18 cellular contexts compared by ENCODE assay signal in the genomic region with DNA sequence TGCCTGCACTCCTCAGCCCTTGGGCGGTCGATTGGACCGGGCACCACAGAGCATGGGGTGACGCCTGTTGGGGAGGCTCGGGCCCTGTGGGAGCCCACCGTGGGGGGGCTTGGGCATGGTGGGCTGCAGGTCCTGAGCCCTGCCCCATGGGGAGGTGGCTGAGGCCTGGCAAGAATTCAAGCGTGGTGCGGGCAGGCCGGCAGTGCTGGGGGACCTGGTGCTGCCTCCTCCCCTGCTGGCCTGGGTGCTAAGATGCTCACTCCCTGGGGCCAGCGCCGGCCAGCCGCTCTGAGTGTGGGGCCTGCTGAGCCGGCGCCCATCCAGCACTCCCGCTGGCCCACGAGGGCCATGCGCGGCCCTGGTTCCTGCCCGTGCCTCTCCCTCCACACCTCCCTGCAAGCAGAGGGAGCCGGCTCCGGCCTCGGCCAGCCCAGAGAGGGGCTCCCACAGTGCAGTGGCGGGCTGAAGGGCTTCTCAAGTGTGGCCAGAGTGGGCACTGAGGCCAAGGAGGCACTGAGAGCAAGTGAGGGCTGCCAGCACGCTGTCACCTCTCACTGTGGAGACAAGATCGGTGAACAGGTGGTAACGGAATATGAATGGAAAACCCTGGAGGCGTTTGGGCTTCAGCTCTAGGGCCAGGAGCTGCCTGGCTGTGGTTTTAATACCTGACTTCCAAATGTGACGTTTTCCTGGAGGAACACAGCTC. TPM values are rescaled to one million over a fixed set of nuclear protein-coding genes. Genes with fewer than 3 reads are reported as not detected.
A peak's percentile ranks its signal among the peaks of the same experiment; 100 is the strongest.
DNase-seq lines count a peak whose midpoint lies in the region; ATAC-seq, FAIRE-seq and TF ChIP-seq lines count a peak whose summit lies in the region.
"Had no signal": no experiment of that assay in that cellular context is flagged by ENCODE, and none has a peak within 500 bp of the region (broad histone marks: within the 10 kb centered on the region; RNA-seq: fewer than 3 reads in every experiment).

No MANE protein-coding gene starts in this region.

- TF ChIP-seq POLR2A in HepG2 (IDR thresholded peaks at IDR 0.05; ENCODE audit: insufficient read depth in 1 of 2, low read depth in 2 of 2, low read length in 2 of 2): no peak

- H4K20me1 ChIP-seq in HepG2 (ENCODE audit: insufficient read depth, low read length): no peaks in the 10 kb centered on the region

- H3K9me3 ChIP-seq in HEK293 (ENCODE audit: control insufficient read depth, insufficient read depth, low read depth, low read length) (no peaks in the 10 kb centered on the region), HepG2 (ENCODE audit: low read length) (no peaks in the 10 kb centered on the region), upper lobe of right lung (no peaks in the 10 kb centered on the region)

- TF ChIP-seq EP300 in HepG2 (IDR thresholded peaks at IDR 0.05; ENCODE audit: low read depth in 2 of 2, low read length in 2 of 2) (no peak), HepG2 (CRISPR knock-in tag; IDR thresholded peaks at IDR 0.05; ENCODE audit: borderline replicate concordance) (no peak)

- CTCF ChIA-PET in HEK293 (lab: Yijun Ruan, JAX): interaction anchor here (0.6 to 4.9 kb wide), 8 partner anchors 9 to 331 kb away, joined by 3 to 48 read pairs (median 3); no protein-coding TSS in a partner anchor
- CTCF ChIA-PET in HepG2 (lab: Yijun Ruan, JAX; ENCODE audit: low intra/inter-chr PET ratio, low total read pairs): no interaction called here

- no peak overlapping the region for H3K27ac ChIP-seq in HEK293 (ENCODE audit: extremely low read depth, low read depth, low read length)
- H3K27ac ChIP-seq in HepG2 (ENCODE audit: extremely low read length, insufficient read depth, low read length): no peak overlapping the region
- no peak overlapping the region for H3K27ac ChIP-seq in upper lobe of right lung

- intact Hi-C loops in HepG2 (cut with micrococcal nuclease; ENCODE audit: unreplicated experiment) (loop anchor here (5.0 kb wide), 1 partner anchor 58 kb away; no protein-coding TSS in a partner anchor), upper lobe of right lung (cut with DNase I) (no loop called here)

- in situ Hi-C loops in HepG2 (cut with HindIII; ENCODE audit: extremely low pct_ligation_motif_present, low pct_unique_long_range_greater_than_20kb): loop anchor here (5.0 kb wide), 1 partner anchor 33 kb away; no protein-coding TSS in a partner anchor

- H3K4me3 ChIP-seq in HEK293 (ENCODE audit: low read depth, low read length) (no peak overlapping the region), HepG2 (replicated peaks in 1 of 3; ENCODE audit: insufficient read depth in 1 of 3, low read depth in 2 of 3, low read length in 3 of 3) (no peak overlapping the region), upper lobe of right lung (no peak overlapping the region)

- POLR2A ChIA-PET in HEK293 (lab: Yijun Ruan, JAX) (interaction anchor here (0.6 kb wide), 1 partner anchor 835 kb away, joined by 3 read pairs; no protein-coding TSS in a partner anchor), HepG2 (lab: Yijun Ruan, JAX) (interaction anchor here (0.8 to 4.2 kb wide), 8 partner anchors 8 to 261 kb away, joined by 3 to 39 read pairs (median 12); a partner anchor contains a TSS)

- 92% methylated on average over 23 of the region's 28 CpGs for WGBS in HepG2 (ENCODE audit: low lambda C conversion rate)

- H3K27me3 ChIP-seq in HepG2 (ENCODE audit: control insufficient read depth in 1 of 2, insufficient read depth in 2 of 2, low read length in 2 of 2) (peaks cover 0 to 6% of the 10 kb centered on the region in 2 experiments; a peak in 1 of 5 replicates), upper lobe of right lung (no peaks in the 10 kb centered on the region)
- H3K27me3 ChIP-seq: BE2C had no signal

- TF ChIP-seq CTCF in HEK293 (tag by site-specific recombination; IDR thresholded peaks at IDR 0.05) (no peak), HepG2 (CRISPR knock-in tag; IDR thresholded peaks at IDR 0.05) (no peak), upper lobe of right lung (IDR thresholded peaks at IDR 0.05) (no peak)

- no peak overlapping the region for H3K9ac ChIP-seq in HepG2 (ENCODE audit: insufficient read depth, low read depth, low read length)

- no peak for FAIRE-seq in HepG2 (lab: Jason Lieb, UNC)
- FAIRE-seq: A204.1, D721Med had no signal

- no peaks in the 10 kb centered on the region for H3K79me2 ChIP-seq in HepG2 (ENCODE audit: insufficient read depth, low read length)

- ATAC-seq in esophagus mucosa (peak; percentile 23), HepG2 (no peak), upper lobe of right lung (no peak), SK-N-SH treated with all-trans-retinoic acid at 6 μM for 48 hours (no peak)

- no peak overlapping the region for H2AFZ ChIP-seq in HepG2 (ENCODE audit: low read length)

- DNase-seq in HepG2 (ENCODE audit: low spot score) (no peak), upper lobe of right lung (peak; percentile 47), A172 (ENCODE audit: low spot score) (no peak)
- DNase-seq in activated naive CD4-positive, alpha-beta T cell treated with Interleukin-2 at 50 U/mL for 16 hours: no peak
- DNase-seq: ACHN; BE2C; C1 segment of cervical spinal cord; Caco-2; CD4-positive, CD25-positive, alpha-beta regulatory T cell; GF-D8; GOT3; H9 had no signal

- BruUV-seq in HepG2 (replicated peaks; lab: Mats Ljungman, UMichigan): no TSS peak

- TF ChIP-seq RAD21 in HepG2 (CRISPR knock-in tag; IDR thresholded peaks at IDR 0.05): no peak

- H3K36me3 ChIP-seq in HEK293 (ENCODE audit: control insufficient read depth in 2 of 2, insufficient read depth in 1 of 2, low read length in 2 of 2): no peaks in the 10 kb centered on the region
- H3K36me3 ChIP-seq in HepG2 (replicated peaks in 1 of 2; ENCODE audit: control insufficient read depth in 1 of 2, insufficient read depth in 2 of 2, low read length in 2 of 2): no peaks in the 10 kb centered on the region
- no peaks in the 10 kb centered on the region for H3K36me3 ChIP-seq in upper lobe of right lung
- H3K36me3 ChIP-seq: BE2C had no signal

- H3K4me2 ChIP-seq in HepG2 (ENCODE audit: low read depth, low read length): no peak overlapping the region

- H3K4me1 ChIP-seq in HEK293 (ENCODE audit: control insufficient read depth, insufficient read depth, low read length): 0 out of 2 replicates have a peak, but pooled peaks cover 3% of the 10 kb centered on the region
- H3K4me1 ChIP-seq in HepG2 (ENCODE audit: insufficient read depth, low read length): peaks cover 34% of the 10 kb centered on the region
- H3K4me1 ChIP-seq in upper lobe of right lung: no peaks in the 10 kb centered on the region
- H3K4me1 ChIP-seq: BE2C had no signal

TF ChIP-seq in SK-N-SH treated with all-trans-retinoic acid at 6 μM for 48 hours, 23 proteins besides CTCF, POLR2A, EP300 and RAD21 (continues in another document):
- TF ChIP-seq BACH2 (CRISPR knock-in tag; IDR thresholded peaks at IDR 0.05; ENCODE audit: borderline replicate concordance): no peak

RNA-seq across cellular contexts. Expression of a gene that starts 28.5 kb away (rescaled TPM):
- total RNA-seq in esophagus mucosa (16.9 TPM), HepG2 (2016; rRNA removed; fragmentation: Illumina TruSeq; extraction: Trizol) (not detected in 2 replicates), upper lobe of right lung (14.1 TPM)
- total RNA-seq in HepG2 (2016; cell fraction: cytosol; rRNA removed; fragmentation: Illumina TruSeq; extraction: Trizol; ENCODE audit: low read depth): not detected in 2 replicates
- total RNA-seq in HepG2 (2016; cell fraction: insoluble cytoplasmic fraction; rRNA removed; fragmentation: Illumina TruSeq; extraction: Trizol): not detected in 2 replicates
- not detected in 2 replicates for total RNA-seq in HepG2 (2016; cell fraction: membrane; rRNA removed; fragmentation: Illumina TruSeq; extraction: Trizol)
- total RNA-seq in HepG2 (2016; cell fraction: nucleus; rRNA removed; fragmentation: Illumina TruSeq; extraction: Trizol): not detected in 2 replicates
- not detected in 2 replicates for polyA plus RNA-seq in HepG2 (2011; rRNA removed)
- not detected in 2 replicates for polyA plus RNA-seq in HepG2 (2011; cell fraction: cytosol; rRNA removed)
- polyA plus RNA-seq in HepG2 (2011; cell fraction: nucleus; rRNA removed): not detected in 2 replicates
- not detected in 2 replicates for polyA plus RNA-seq in HepG2 (2012)
- polyA plus RNA-seq in HepG2 (2016; cell fraction: cytosol; fragmentation: Illumina TruSeq; extraction: Trizol; ENCODE audit: low read depth): not detected in 2 replicates
- not detected in 2 replicates for polyA plus RNA-seq in HepG2 (2016; cell fraction: insoluble cytoplasmic fraction; fragmentation: Illumina TruSeq; extraction: Trizol; ENCODE audit: low read depth)
- not detected in 2 replicates for polyA plus RNA-seq in HepG2 (2016; cell fraction: membrane; fragmentation: Illumina TruSeq; extraction: Trizol; ENCODE audit: low read depth)
- polyA plus RNA-seq in HepG2 (2016; cell fraction: nucleus; fragmentation: Illumina TruSeq; extraction: Trizol; ENCODE audit: insufficient read depth, low read depth): not detected in 2 replicates
- polyA minus RNA-seq in HepG2 (2011; rRNA and poly(A)+ RNA removed; ENCODE audit: low replicate concordance): 0.36 and 9.8 TPM in 2 replicates
- polyA minus RNA-seq in HepG2 (2011; cell fraction: cytosol; rRNA and poly(A)+ RNA removed): not detected in 2 replicates
- polyA minus RNA-seq in HepG2 (2011; cell fraction: nucleus; rRNA and poly(A)+ RNA removed): not detected in 2 replicates
- total RNA-seq in A172 (2014; rRNA removed; shearing (Covaris generic)): not detected in 2 replicates
- total RNA-seq: Daoy, H9 had no signal

RNA-seq across cellular contexts. Expression of a gene that starts 29.4 kb away (rescaled TPM):
- total RNA-seq in esophagus mucosa (24.0 TPM), HepG2 (2016; rRNA removed; fragmentation: Illumina TruSeq; extraction: Trizol) (0.49 and 0.84 TPM in 2 replicates), upper lobe of right lung (24.5 TPM)
- total RNA-seq in HepG2 (2016; cell fraction: cytosol; rRNA removed; fragmentation: Illumina TruSeq; extraction: Trizol; ENCODE audit: low read depth): 0.35 and 0.51 TPM in 2 replicates
- 0.13 and 0.39 TPM in 2 replicates for total RNA-seq in HepG2 (2016; cell fraction: insoluble cytoplasmic fraction; rRNA removed; fragmentation: Illumina TruSeq; extraction: Trizol)
- 0.77 and 0.79 TPM in 2 replicates for total RNA-seq in HepG2 (2016; cell fraction: membrane; rRNA removed; fragmentation: Illumina TruSeq; extraction: Trizol)
- total RNA-seq in HepG2 (2016; cell fraction: nucleus; rRNA removed; fragmentation: Illumina TruSeq; extraction: Trizol): 0.68 and 0.97 TPM in 2 replicates
- 0.12 and 0.30 TPM in 2 replicates for polyA plus RNA-seq in HepG2 (2011; rRNA removed)
- polyA plus RNA-seq in HepG2 (2011; cell fraction: cytosol; rRNA removed): 0.24 and 0.50 TPM in 2 replicates
- polyA plus RNA-seq in HepG2 (2011; cell fraction: nucleus; rRNA removed): 0.43 TPM in 2 replicates
- 0.16 TPM in 1 of 2 replicates, not detected in the other for polyA plus RNA-seq in HepG2 (2012)
- 0.34 and 0.45 TPM in 2 replicates for polyA plus RNA-seq in HepG2 (2016; cell fraction: cytosol; fragmentation: Illumina TruSeq; extraction: Trizol; ENCODE audit: low read depth)
- polyA plus RNA-seq in HepG2 (2016; cell fraction: insoluble cytoplasmic fraction; fragmentation: Illumina TruSeq; extraction: Trizol; ENCODE audit: low read depth): 0.56 and 0.64 TPM in 2 replicates
- 0.62 and 0.69 TPM in 2 replicates for polyA plus RNA-seq in HepG2 (2016; cell fraction: membrane; fragmentation: Illumina TruSeq; extraction: Trizol; ENCODE audit: low read depth)
- polyA plus RNA-seq in HepG2 (2016; cell fraction: nucleus; fragmentation: Illumina TruSeq; extraction: Trizol; ENCODE audit: insufficient read depth, low read depth): 1.0 and 1.6 TPM in 2 replicates
- polyA minus RNA-seq in HepG2 (2011; rRNA and poly(A)+ RNA removed; ENCODE audit: low replicate concordance): 0.34 and 1.1 TPM in 2 replicates
- not detected in 2 replicates for polyA minus RNA-seq in HepG2 (2011; cell fraction: cytosol; rRNA and poly(A)+ RNA removed)
- polyA minus RNA-seq in HepG2 (2011; cell fraction: nucleus; rRNA and poly(A)+ RNA removed): not detected in 2 replicates
- total RNA-seq in A172 (2014; rRNA removed; shearing (Covaris generic)): 5.1 and 6.8 TPM in 2 replicates

Comparison
In these comparisons a context has a peak if more than half of its experiments do, and no peak if none do; other contexts are left out.
1. RNA of a gene that starts 28.5 kb away (total RNA-seq): 16.9 TPM in esophagus mucosa (single experiment) and 14.1 TPM in upper lobe of right lung (single experiment); not detected in HepG2 and not detected in A172; every median in the first group is over 10 times any median in the second.